Comparison of ENCODE assay signal across 1 cellular context in the genomic region with DNA sequence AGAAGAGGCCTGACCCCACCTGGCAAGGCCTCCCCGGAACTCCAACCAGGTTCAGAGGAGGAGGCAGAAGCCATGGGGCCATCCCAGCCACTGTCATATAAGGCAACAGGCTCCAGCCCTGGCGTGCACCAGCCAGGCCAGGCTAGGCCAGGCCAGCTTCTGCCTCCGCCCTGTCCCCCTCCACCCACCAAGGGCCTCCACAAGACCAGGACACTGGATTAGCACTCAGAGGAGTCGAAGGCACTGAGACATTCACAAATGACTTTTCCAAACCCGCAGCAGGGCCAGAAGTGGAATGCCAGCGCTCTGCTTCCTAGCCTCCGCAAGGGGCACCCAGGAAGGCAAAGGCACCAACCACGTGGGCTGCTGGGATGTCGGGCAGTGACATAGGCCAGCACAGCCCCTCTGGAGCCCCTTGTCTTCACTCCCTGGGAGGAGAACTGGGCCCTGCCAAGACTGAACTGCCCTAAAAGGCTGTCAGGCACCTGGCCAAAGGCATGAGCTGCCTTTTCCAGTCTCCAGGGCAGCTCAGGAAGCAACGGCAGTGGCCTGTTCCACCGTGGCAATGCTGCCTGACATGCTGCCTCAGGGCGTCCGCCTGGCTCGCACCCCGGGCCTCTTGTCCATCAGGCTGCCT.
TF ChIP-seq lines count a peak whose summit lies in the region.

No MANE protein-coding gene starts in this region.

TF ChIP-seq in GM12878, 131 proteins besides CTCF, POLR2A, EP300 and RAD21:
- TF ChIP-seq SUZ12 (IDR thresholded peaks at IDR 0.05; ENCODE audit: unreplicated experiment) (no peak), KDM1A (IDR thresholded peaks at IDR 0.05; ENCODE audit: borderline replicate concordance) (no peak), ZNF384 (IDR thresholded peaks at IDR 0.05; ENCODE audit: borderline replicate concordance, low read depth, low read length) (no peak), YY1 (IDR thresholded peaks at IDR 0.05; ENCODE audit: low read depth, low read length) (no peak), CEBPZ (IDR thresholded peaks at IDR 0.05; ENCODE audit: low read depth, low read length) (no peak), FOS (IDR thresholded peaks at IDR 0.05; ENCODE audit: borderline replicate concordance, extremely low read depth, insufficient read length) (no peak), ZNF687 (IDR thresholded peaks at IDR 0.05) (no peak), NFYA (IDR thresholded peaks at IDR 0.05; ENCODE audit: borderline replicate concordance, low read depth, low read length) (no peak), SIN3A (IDR thresholded peaks at IDR 0.05; ENCODE audit: low read depth, low read length) (no peak), RELB (IDR thresholded peaks at IDR 0.05; ENCODE audit: low read depth) (no peak), CHD2 (IDR thresholded peaks at IDR 0.05; ENCODE audit: borderline replicate concordance, low read depth, low read length) (no peak), E2F8 (IDR thresholded peaks at IDR 0.05; ENCODE audit: low read depth, partially characterized antibody) (no peak), SMAD5 (IDR thresholded peaks at IDR 0.05; ENCODE audit: low read depth) (no peak), CUX1 (IDR thresholded peaks at IDR 0.05; ENCODE audit: insufficient replicate concordance, low read depth, low read length) (no peak), ZNF622 (IDR thresholded peaks at IDR 0.05) (no peak), HDGF (IDR thresholded peaks at IDR 0.05) (no peak), TARDBP (IDR thresholded peaks at IDR 0.05; ENCODE audit: borderline replicate concordance) (no peak), JUNB (IDR thresholded peaks at IDR 0.05) (no peak)
- TF ChIP-seq, protein P1, sequence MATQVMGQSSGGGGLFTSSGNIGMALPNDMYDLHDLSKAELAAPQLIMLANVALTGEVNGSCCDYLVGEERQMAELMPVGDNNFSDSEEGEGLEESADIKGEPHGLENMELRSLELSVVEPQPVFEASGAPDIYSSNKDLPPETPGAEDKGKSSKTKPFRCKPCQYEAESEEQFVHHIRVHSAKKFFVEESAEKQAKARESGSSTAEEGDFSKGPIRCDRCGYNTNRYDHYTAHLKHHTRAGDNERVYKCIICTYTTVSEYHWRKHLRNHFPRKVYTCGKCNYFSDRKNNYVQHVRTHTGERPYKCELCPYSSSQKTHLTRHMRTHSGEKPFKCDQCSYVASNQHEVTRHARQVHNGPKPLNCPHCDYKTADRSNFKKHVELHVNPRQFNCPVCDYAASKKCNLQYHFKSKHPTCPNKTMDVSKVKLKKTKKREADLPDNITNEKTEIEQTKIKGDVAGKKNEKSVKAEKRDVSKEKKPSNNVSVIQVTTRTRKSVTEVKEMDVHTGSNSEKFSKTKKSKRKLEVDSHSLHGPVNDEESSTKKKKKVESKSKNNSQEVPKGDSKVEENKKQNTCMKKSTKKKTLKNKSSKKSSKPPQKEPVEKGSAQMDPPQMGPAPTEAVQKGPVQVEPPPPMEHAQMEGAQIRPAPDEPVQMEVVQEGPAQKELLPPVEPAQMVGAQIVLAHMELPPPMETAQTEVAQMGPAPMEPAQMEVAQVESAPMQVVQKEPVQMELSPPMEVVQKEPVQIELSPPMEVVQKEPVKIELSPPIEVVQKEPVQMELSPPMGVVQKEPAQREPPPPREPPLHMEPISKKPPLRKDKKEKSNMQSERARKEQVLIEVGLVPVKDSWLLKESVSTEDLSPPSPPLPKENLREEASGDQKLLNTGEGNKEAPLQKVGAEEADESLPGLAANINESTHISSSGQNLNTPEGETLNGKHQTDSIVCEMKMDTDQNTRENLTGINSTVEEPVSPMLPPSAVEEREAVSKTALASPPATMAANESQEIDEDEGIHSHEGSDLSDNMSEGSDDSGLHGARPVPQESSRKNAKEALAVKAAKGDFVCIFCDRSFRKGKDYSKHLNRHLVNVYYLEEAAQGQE (IDR thresholded peaks at IDR 0.05; ENCODE audit: low read depth, low read length), result no peak
- TF ChIP-seq, protein P2, sequence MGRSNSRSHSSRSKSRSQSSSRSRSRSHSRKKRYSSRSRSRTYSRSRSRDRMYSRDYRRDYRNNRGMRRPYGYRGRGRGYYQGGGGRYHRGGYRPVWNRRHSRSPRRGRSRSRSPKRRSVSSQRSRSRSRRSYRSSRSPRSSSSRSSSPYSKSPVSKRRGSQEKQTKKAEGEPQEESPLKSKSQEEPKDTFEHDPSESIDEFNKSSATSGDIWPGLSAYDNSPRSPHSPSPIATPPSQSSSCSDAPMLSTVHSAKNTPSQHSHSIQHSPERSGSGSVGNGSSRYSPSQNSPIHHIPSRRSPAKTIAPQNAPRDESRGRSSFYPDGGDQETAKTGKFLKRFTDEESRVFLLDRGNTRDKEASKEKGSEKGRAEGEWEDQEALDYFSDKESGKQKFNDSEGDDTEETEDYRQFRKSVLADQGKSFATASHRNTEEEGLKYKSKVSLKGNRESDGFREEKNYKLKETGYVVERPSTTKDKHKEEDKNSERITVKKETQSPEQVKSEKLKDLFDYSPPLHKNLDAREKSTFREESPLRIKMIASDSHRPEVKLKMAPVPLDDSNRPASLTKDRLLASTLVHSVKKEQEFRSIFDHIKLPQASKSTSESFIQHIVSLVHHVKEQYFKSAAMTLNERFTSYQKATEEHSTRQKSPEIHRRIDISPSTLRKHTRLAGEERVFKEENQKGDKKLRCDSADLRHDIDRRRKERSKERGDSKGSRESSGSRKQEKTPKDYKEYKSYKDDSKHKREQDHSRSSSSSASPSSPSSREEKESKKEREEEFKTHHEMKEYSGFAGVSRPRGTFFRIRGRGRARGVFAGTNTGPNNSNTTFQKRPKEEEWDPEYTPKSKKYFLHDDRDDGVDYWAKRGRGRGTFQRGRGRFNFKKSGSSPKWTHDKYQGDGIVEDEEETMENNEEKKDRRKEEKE (IDR thresholded peaks at IDR 0.05), result no peak
